In the genomic region with DNA sequence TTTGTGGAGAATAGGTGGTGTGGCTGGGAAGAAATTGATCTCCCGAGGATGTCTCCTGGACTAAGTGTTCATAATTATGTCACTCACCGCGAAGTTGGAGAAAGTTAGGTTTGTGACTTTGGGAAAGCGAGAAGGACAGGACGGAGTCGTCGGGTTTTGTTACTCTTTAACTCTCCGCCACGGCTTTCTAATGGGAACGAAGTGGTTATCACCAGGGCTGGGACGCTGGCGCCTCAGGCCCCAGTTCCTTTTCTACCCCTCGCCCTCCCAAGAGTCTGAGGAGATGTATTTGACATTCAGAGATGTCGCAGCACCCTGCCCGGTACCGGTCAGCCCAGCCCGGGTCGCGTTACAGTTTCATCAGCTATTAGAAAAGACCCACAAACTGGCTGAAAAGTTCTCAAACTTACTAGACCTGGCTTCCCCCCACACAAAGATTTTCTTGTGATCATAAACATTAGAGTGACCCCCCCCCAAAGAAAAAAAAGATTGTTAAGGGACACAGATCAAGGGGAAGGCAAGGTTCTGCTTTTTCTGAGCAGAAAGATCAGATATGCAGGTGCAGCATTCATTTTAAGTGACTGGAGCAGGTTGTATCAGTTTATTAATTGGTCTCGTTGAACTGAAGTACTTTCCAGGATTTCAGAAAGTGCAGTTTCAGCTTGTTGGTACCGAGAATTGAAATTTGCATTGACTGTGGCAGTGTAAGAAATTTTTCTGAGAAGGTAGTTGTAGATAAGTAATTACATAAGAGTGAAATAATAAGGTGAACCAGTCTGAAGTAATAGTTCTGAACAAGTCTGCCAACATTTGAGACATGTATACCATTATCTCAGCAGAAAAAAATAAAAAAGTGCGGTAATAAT, we compare ENCODE assay signal across 8 cellular contexts. TPM values are rescaled to one million over a fixed set of nuclear protein-coding genes. Genes with fewer than 3 reads are reported as not detected.
DNase-seq lines count a peak whose midpoint lies in the region; ATAC-seq and TF ChIP-seq lines count a peak whose summit lies in the region.

No MANE protein-coding gene starts in this region.

- BruUV-seq in OCI-LY7 (replicated peaks; lab: Mats Ljungman, UMichigan): no TSS peak

- CTCF ChIA-PET in OCI-LY7 (lab: Charles Lee; ENCODE audit: unreplicated experiment): no interaction called here

- H2AFZ ChIP-seq in OCI-LY7 (ENCODE audit: low read length): peak overlapping the region; percentile 31; the same call in 1 of the 2 replicates

- H3K4me3 ChIP-seq in OCI-LY7 (ENCODE audit: low read depth, low read length, poor library complexity, severe bottlenecking): peak overlapping the region; percentile 79
- peak overlapping the region; percentile 76 to 88 for H3K4me3 ChIP-seq in muscle layer of duodenum (ENCODE audit: low read depth in 1 of 2, low read length in 2 of 2)

- DNase-seq in NCI-H1105 treated with DMSO at 0.1 percent for 48 hours (lab: John Stamatoyannopoulos, UW) (peak; percentile 39), NCI-H1105 (lab: John Stamatoyannopoulos, UW) (no peak), OCI-LY7 (ENCODE audit: low spot score) (peak; percentile 63), dermis blood vessel endothelial cell (peak; percentile 34), NK-92 (lab: John Stamatoyannopoulos, UW; ENCODE audit: unreplicated experiment) (no peak)

- H3K79me2 ChIP-seq in OCI-LY7 (ENCODE audit: insufficient read depth, low read depth, low read length): peaks cover 6% of the 10 kb centered on the region; the same call in 1 of the 2 replicates

- H4K20me1 ChIP-seq in OCI-LY7 (ENCODE audit: insufficient read depth, low read length): peaks cover 41% of the 10 kb centered on the region

- H3K9me3 ChIP-seq in OCI-LY7 (ENCODE audit: low read length): no peaks in the 10 kb centered on the region
- H3K9me3 ChIP-seq in muscle layer of duodenum (ENCODE audit: control insufficient read depth in 1 of 2, low read length in 2 of 2): no peaks in the 10 kb centered on the region

- H3K36me3 ChIP-seq in OCI-LY7 (ENCODE audit: insufficient read depth, low read length) (peaks cover 15% of the 10 kb centered on the region; the same call in 1 of the 2 replicates), muscle layer of duodenum (ENCODE audit: control insufficient read depth in 1 of 2, insufficient read depth in 2 of 2, low read length in 2 of 2) (peaks cover 10 to 13% of the 10 kb centered on the region in 2 donors)

- no peaks in the 10 kb centered on the region for H3K27me3 ChIP-seq in muscle layer of duodenum (ENCODE audit: low read depth, low read length)

- no peak for TF ChIP-seq CTCF in OCI-LY7 (conservative IDR thresholded peaks at IDR 0.05; ENCODE audit: low read length)

- POLR2A ChIA-PET in OCI-LY7 (lab: Charles Lee): interaction anchor here (0.7 kb wide), 1 partner anchor 1896 kb away, joined by 3 read pairs; no protein-coding TSS in a partner anchor

- H3K4me1 ChIP-seq in OCI-LY7 (ENCODE audit: insufficient read depth, low read length, poor library complexity, severe bottlenecking) (peaks cover 41% of the 10 kb centered on the region), muscle layer of duodenum (ENCODE audit: control insufficient read depth in 1 of 2, insufficient read depth in 2 of 2, low read length in 2 of 2) (peaks cover 19 to 21% of the 10 kb centered on the region in 2 donors)

- H3K9me2 ChIP-seq in OCI-LY7 (ENCODE audit: insufficient read depth, low read length): no peaks in the 10 kb centered on the region

- intact Hi-C loops in OCI-LY7 (cut with micrococcal nuclease; ENCODE audit: unreplicated experiment): loop anchor here (5.0 to 10.0 kb wide), 4 partner anchors 225 to 708 kb away; partner anchors contain the start of genes ADSS2 and DESI2

- H3K27ac ChIP-seq in OCI-LY7 (ENCODE audit: low read depth, low read length, poor library complexity, severe bottlenecking) (peak overlapping the region; percentile 49), muscle layer of duodenum (ENCODE audit: low read length) (peak overlapping the region; percentile 79)

- peak overlapping the region; percentile 98 for H3K4me2 ChIP-seq in OCI-LY7 (ENCODE audit: low read length)

- ATAC-seq in HG03159 (IDR thresholded peaks at IDR 0.05; ENCODE audit: unreplicated experiment) (no peak), HG02852 (IDR thresholded peaks at IDR 0.05; ENCODE audit: unreplicated experiment) (no peak)

RNA-seq across cellular contexts. Expression of gene ZBTB18, which starts 0.9 kb away (rescaled TPM):
- total RNA-seq in OCI-LY7 (2014; rRNA removed; shearing (Covaris generic)): 18.9 and 21.0 TPM in 2 replicates
- total RNA-seq in OCI-LY7 (2022) (9.9 and 12.2 TPM in 2 replicates), dermis blood vessel endothelial cell (25.4 and 41.0 TPM in 2 replicates)

Comparison
In these comparisons a context has a peak if more than half of its experiments do, and no peak if none do; other contexts are left out.
1. DNase-seq: peak in NCI-H1105 treated with DMSO at 0.1 percent for 48 hours (single experiment), OCI-LY7 (single experiment) and dermis blood vessel endothelial cell (single experiment); none in NCI-H1105 (single experiment) and NK-92 (single experiment).